Comparison of ENCODE assay signal across 17 cellular contexts in the genomic region with DNA sequence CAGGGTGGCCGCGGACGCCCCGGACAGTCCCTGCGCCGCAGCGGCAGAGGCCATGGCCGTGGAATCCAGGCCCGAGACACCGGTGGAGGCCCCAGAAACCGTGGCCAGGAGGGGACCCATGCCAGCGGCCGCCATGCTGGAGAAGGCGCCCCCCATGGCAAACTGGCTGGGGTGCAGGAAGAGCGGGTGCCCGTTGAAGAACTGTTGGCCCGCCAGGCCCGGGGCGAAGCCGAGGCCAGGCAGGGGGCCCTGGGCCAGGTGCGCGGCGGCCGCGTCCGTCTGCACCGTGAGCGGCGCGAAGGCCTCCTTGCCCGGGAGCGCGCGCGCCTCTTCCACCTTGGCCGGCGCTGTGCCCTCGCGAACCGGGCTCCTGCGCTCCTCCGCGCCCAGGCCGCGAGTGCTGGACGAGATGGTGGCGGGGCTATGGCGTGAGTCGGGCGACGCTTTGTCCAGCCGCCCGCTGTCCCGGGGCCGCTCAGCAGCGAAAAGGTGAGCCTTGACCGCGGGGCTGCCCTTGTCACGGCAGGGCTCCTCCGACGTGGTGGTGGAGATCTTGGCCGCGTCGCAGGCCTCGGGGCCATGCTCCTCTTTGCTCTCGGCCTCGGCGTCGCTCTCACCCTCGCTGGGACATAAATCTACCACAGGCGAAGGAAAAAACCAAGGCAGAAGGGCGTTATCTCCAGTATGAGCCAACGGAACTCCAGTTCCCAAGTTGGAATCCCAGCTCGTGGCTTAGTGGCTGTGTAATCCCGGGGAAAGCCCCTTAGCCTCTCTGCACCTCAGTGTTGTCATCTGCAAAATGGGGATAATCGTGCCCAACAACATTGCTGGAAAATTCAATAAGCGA. TPM values are rescaled to one million over a fixed set of nuclear protein-coding genes. Genes with fewer than 3 reads are reported as not detected.
A peak's percentile ranks its signal among the peaks of the same experiment; 100 is the strongest.
DNase-seq lines count a peak whose midpoint lies in the region; ATAC-seq and TF ChIP-seq lines count a peak whose summit lies in the region.
"Had no signal": no experiment of that assay in that cellular context is flagged by ENCODE, and none has a peak within 500 bp of the region (broad histone marks: within the 10 kb centered on the region; RNA-seq: fewer than 3 reads in every experiment).

No MANE protein-coding gene starts in this region.

- 6% methylated on average over 16 of the region's 77 CpGs for WGBS in mammary epithelial cell (ENCODE audit: low coverage, missing lambda C conversion rate)
- WGBS in lung, 2 donors, result 45 to 46% methylated on average over 73 to 77 of the region's 77 CpGs

- in situ Hi-C loops in mammary epithelial cell (cut with MboI; ENCODE audit: low sequenced_read_pairs in 2 of 2), result loop anchor here (5.0 to 25.0 kb wide), 3 partner anchors 463 to 1083 kb away; no protein-coding TSS in a partner anchor

- H3K27ac Mint-ChIP-seq in HFFc6 (peak overlapping the region; percentile 100), type B pancreatic cell (peak overlapping the region; percentile 90)
- H3K27ac Mint-ChIP-seq: CD8-positive, alpha-beta T cell had no signal

- H3K9me3 Mint-ChIP-seq in HFFc6, result no peaks in the 10 kb centered on the region
- no peaks in the 10 kb centered on the region for H3K9me3 Mint-ChIP-seq in type B pancreatic cell
- H3K9me3 Mint-ChIP-seq: CD8-positive, alpha-beta T cell had no signal

- peaks cover 34% of the 10 kb centered on the region for H3K27me3 Mint-ChIP-seq in HFFc6 (ENCODE audit: insufficient read depth)
- peaks cover 64% of the 10 kb centered on the region for H3K27me3 Mint-ChIP-seq in type B pancreatic cell

- no peaks in the 10 kb centered on the region for H4K20me1 ChIP-seq in mammary epithelial cell (ENCODE audit: insufficient read depth, low read length)

- CTCF ChIA-PET in mammary epithelial cell (lab: Charles Lee; ENCODE audit: low non-redundant PET), result no interaction called here

- H3K9me3 ChIP-seq in mammary epithelial cell (replicated peaks; ENCODE audit: insufficient read depth, low read length) (no peaks in the 10 kb centered on the region), lung (ENCODE audit: control insufficient read depth in 2 of 2, insufficient read depth in 1 of 2, low read length in 1 of 2) (peaks cover 0 to 7% of the 10 kb centered on the region in 2 donors)
- H3K9me3 ChIP-seq: esophagus muscularis mucosa, pancreas had no signal

- peaks cover 95% of the 10 kb centered on the region for H3K36me3 Mint-ChIP-seq in HFFc6 (ENCODE audit: low read depth)
- H3K36me3 Mint-ChIP-seq in type B pancreatic cell, result peaks cover 66% of the 10 kb centered on the region
- H3K36me3 Mint-ChIP-seq: CD8-positive, alpha-beta T cell had no signal

- H3K27me3 ChIP-seq in mammary epithelial cell (ENCODE audit: insufficient read depth, low read length) (no peaks in the 10 kb centered on the region), lung (ENCODE audit: control insufficient read depth, insufficient read depth) (no peaks in the 10 kb centered on the region)

- H3K79me2 ChIP-seq in mammary epithelial cell (ENCODE audit: insufficient read depth, low read length), result peaks cover 99% of the 10 kb centered on the region

- peak overlapping the region; percentile 53 for H3K9ac ChIP-seq in mammary epithelial cell (ENCODE audit: insufficient read depth, low read length)

- DNase-seq in HFFc6, result no peak
- DNase-seq in mammary epithelial cell, result peak; percentile 36
- DNase-seq in lung (ENCODE audit: low spot score), result no peak
- no peak for DNase-seq in type B pancreatic cell (ENCODE audit: extremely low spot score, unreplicated experiment)
- DNase-seq in pons (ENCODE audit: low spot score), result no peak
- DNase-seq in dedifferentiated amniotic fluid mesenchymal stem cell (ENCODE audit: extremely low spot score), result no peak
- DNase-seq: activated CD4-positive, alpha-beta T cell treated with anti-CD3 and anti-CD28 coated beads, Interleukin-2, amount 50 U/mL, for 1 hour; activated T-cell treated with anti-CD3 and anti-CD28 coated beads, Interleukin-2, amount 50 U/mL, for 48 hours; amniotic stem cell; CD8-positive, alpha-beta T cell; NCI-H1105; NCI-H226; pancreas; T1000 had no signal

- dilution Hi-C loops in mammary epithelial cell (cut with HindIII; ENCODE audit: low sequenced_read_pairs), result loop anchor here (5.0 kb wide), 2 partner anchors 483 to 1083 kb away; no protein-coding TSS in a partner anchor

- H3K4me3 ChIP-seq in mammary epithelial cell (replicated peaks in 1 of 3; ENCODE audit: insufficient read depth in 1 of 3, low read depth in 2 of 3, low read length in 3 of 3), result peak overlapping the region; percentile 24 to 46 (median 33)
- H3K4me3 ChIP-seq in lung, result peak overlapping the region; percentile 40
- H3K4me3 ChIP-seq: esophagus muscularis mucosa, pancreas had no signal

- H2AFZ ChIP-seq in mammary epithelial cell (ENCODE audit: low read depth, low read length), result peak overlapping the region; percentile 25

- peaks cover 88% of the 10 kb centered on the region for H3K4me1 ChIP-seq in mammary epithelial cell (ENCODE audit: insufficient read depth, low read length)
- peaks cover 3 to 6% of the 10 kb centered on the region in 2 donors for H3K4me1 ChIP-seq in lung (ENCODE audit: control insufficient read depth in 2 of 2, insufficient read depth in 2 of 2, low read length in 2 of 2)
- H3K4me1 ChIP-seq: pancreas had no signal

- H3K4me2 ChIP-seq in mammary epithelial cell (ENCODE audit: insufficient read depth, low read depth, low read length), result peak overlapping the region; percentile 94

- H3K4me3 Mint-ChIP-seq in HFFc6, result peak overlapping the region; percentile 99
- peak overlapping the region; percentile 88 for H3K4me3 Mint-ChIP-seq in type B pancreatic cell
- H3K4me3 Mint-ChIP-seq: CD8-positive, alpha-beta T cell had no signal

- peak; percentile 48 for TF ChIP-seq CTCF in HFFc6 (IDR thresholded peaks at IDR 0.05)
- TF ChIP-seq CTCF in mammary epithelial cell (conservative IDR thresholded peaks at IDR 0.05 in 1 of 2, IDR thresholded peaks at IDR 0.05 in 1 of 2; ENCODE audit: extremely low read depth in 1 of 2, insufficient read depth in 1 of 2, low read depth in 1 of 2, low read length in 2 of 2), result peak in 1 of 2 donors; percentile 4
- no peak for TF ChIP-seq CTCF in lung (IDR thresholded peaks at IDR 0.05; ENCODE audit: control extremely low read depth, extremely low read depth)
- TF ChIP-seq CTCF in type B pancreatic cell (conservative IDR thresholded peaks at IDR 0.05), result no peak

- BruUV-seq in mammary epithelial cell (replicated peaks; lab: Mats Ljungman, UMichigan), result no TSS peak

- H3K36me3 ChIP-seq in mammary epithelial cell (ENCODE audit: insufficient read depth, low read length) (peaks cover 3% of the 10 kb centered on the region), lung (ENCODE audit: control insufficient read depth in 2 of 2, insufficient read depth in 2 of 2, low read length in 2 of 2) (peaks cover 4 to 14% of the 10 kb centered on the region in 2 donors)
- H3K36me3 ChIP-seq: pancreas had no signal

- ATAC-seq in lung (ENCODE audit: insufficient read depth, low FRiP score) (no peak), HG02870 (IDR thresholded peaks at IDR 0.05; ENCODE audit: unreplicated experiment) (no peak), SK-N-SH treated with all-trans-retinoic acid at 6 μM for 48 hours (no peak)
- ATAC-seq: CD8-positive, alpha-beta T cell; pancreas had no signal

- H3K27ac ChIP-seq in mammary epithelial cell (ENCODE audit: insufficient read depth, low read depth, low read length) (peak overlapping the region; percentile 82), lung (ENCODE audit: low read depth in 1 of 2, low read length in 1 of 2) (peak overlapping the region in 1 of 2 donors; percentile 90)
- H3K27ac ChIP-seq: pancreas had no signal

- intact Hi-C loops in mammary epithelial cell (cut with micrococcal nuclease), result no loop called here

- H3K4me1 Mint-ChIP-seq in HFFc6 (ENCODE audit: low read depth) (peaks cover 94% of the 10 kb centered on the region), type B pancreatic cell (ENCODE audit: unreplicated experiment) (peaks cover 62% of the 10 kb centered on the region)

TF ChIP-seq in SK-N-SH treated with all-trans-retinoic acid at 6 μM for 48 hours, 23 proteins besides CTCF, POLR2A, EP300 and RAD21 (continues in another document):
- TF ChIP-seq TOX (CRISPR knock-in tag; IDR thresholded peaks at IDR 0.05; ENCODE audit: borderline replicate concordance), result no peak
- no peak for TF ChIP-seq CSDC2 (CRISPR knock-in tag; IDR thresholded peaks at IDR 0.05)
- TF ChIP-seq ZNF565 (CRISPR knock-in tag; conservative IDR thresholded peaks at IDR 0.05; ENCODE audit: low read depth), result no peak
- TF ChIP-seq ESRRG (CRISPR knock-in tag; IDR thresholded peaks at IDR 0.05), result no peak
- TF ChIP-seq RARB (CRISPR knock-in tag; IDR thresholded peaks at IDR 0.05), result no peak
- no peak for TF ChIP-seq ZFP30 (CRISPR knock-in tag; IDR thresholded peaks at IDR 0.05)
- TF ChIP-seq, protein P1, sequence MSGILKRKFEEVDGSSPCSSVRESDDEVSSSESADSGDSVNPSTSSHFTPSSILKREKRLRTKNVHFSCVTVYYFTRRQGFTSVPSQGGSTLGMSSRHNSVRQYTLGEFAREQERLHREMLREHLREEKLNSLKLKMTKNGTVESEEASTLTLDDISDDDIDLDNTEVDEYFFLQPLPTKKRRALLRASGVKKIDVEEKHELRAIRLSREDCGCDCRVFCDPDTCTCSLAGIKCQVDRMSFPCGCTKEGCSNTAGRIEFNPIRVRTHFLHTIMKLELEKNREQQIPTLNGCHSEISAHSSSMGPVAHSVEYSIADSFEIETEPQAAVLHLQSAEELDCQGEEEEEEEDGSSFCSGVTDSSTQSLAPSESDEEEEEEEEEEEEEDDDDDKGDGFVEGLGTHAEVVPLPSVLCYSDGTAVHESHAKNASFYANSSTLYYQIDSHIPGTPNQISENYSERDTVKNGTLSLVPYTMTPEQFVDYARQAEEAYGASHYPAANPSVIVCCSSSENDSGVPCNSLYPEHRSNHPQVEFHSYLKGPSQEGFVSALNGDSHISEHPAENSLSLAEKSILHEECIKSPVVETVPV (CRISPR knock-in tag; IDR thresholded peaks at IDR 0.05), result no peak
- no peak for TF ChIP-seq GLIS3 (CRISPR knock-in tag; IDR thresholded peaks at IDR 0.05)
- TF ChIP-seq ZNF8 (CRISPR knock-in tag; IDR thresholded peaks at IDR 0.05), result no peak

RNA-seq across cellular contexts. Expression of a gene that starts 9.6 kb away (rescaled TPM):
- 100 to 1,000 TPM; 108 to 145 (median 127) TPM for total RNA-seq in HFFc6 (2021; fragmentation: NEBNext Ultra II Directional; extraction: Animal tissue kit (Norgen Biotek cat#: 25700))
- 10 to 100 TPM; 30.7 to 33.8 TPM for total RNA-seq in mammary epithelial cell
- polyA plus RNA-seq in mammary epithelial cell, result 13.3 TPM
- 24.5 TPM for polyA minus RNA-seq in mammary epithelial cell
- 100 to 1,000 TPM in 1 of 2 donors, 10 to 100 TPM in 1; 48.4 to 126 TPM for total RNA-seq in lung
- 10 to 100 TPM; 19.3 to 30.8 TPM for polyA plus RNA-seq in lung
- total RNA-seq in type B pancreatic cell (ENCODE audit: low replicate concordance), result 102 and 130 TPM in 2 replicates
- total RNA-seq: CD8-positive, alpha-beta T cell had no signal
